In genomic region chr10:17316488-17317170, GRCh38 we compare ENCODE assay signal across 15 cellular contexts.
DNase-seq lines count a peak whose midpoint lies in the region; ATAC-seq and TF ChIP-seq lines count a peak whose summit lies in the region.
"Had no signal": no experiment of that assay in that cellular context is flagged by ENCODE, and none has a peak within 500 bp of the region (broad histone marks: within the 10 kb centered on the region; RNA-seq: fewer than 3 reads in every experiment).

No MANE protein-coding gene starts in this region.

- DNase-seq in activated effector memory CD4-positive, alpha-beta T cell treated with anti-CD3 and anti-CD28 coated beads, Interleukin-2, amount 50 U/mL, for 16 hours, result no peak
- DNase-seq in activated CD4-positive, alpha-beta T cell treated with anti-CD3 and anti-CD28 coated beads, Interleukin-2, amount 50 U/mL, for 1 hour, result no peak
- DNase-seq in lower leg skin (ENCODE audit: low spot score in 2 of 2), result no peak
- DNase-seq: activated CD4-positive, alpha-beta T cell treated with anti-CD3 and anti-CD28 coated beads for 4 hours; brain microvascular endothelial cell; endodermal cell; glutamatergic neuron; naive B cell; stimulated activated CD4-positive, alpha-beta T cell treated with anti-CD3 and anti-CD28 coated beads, Interleukin-2, amount 100 ng/mL, for 48 hours; stimulated activated naive CD4-positive, alpha-beta T cell treated with Interleukin-2 at 50 U/mL for 16 hours had no signal

- intact Hi-C loops in lower leg skin (cut with DNase I; ENCODE audit: low total_unique reads), result no loop called here

- no peak overlapping the region for H3K4me3 ChIP-seq in lower leg skin (ENCODE audit: low read depth, poor library complexity, severe bottlenecking)

- no peak for TF ChIP-seq CTCF in lower leg skin (IDR thresholded peaks at IDR 0.05)

- 78 to 90% methylated on average over 1 of the region's 1 CpG for WGBS in lower leg skin, 2 donors

- TF ChIP-seq POLR2A in lower leg skin (IDR thresholded peaks at IDR 0.05), result no peak

- ATAC-seq in GM18519 (IDR thresholded peaks at IDR 0.05; ENCODE audit: low FRiP score, unreplicated experiment) (peak; percentile 98), GM21381 (IDR thresholded peaks at IDR 0.05; ENCODE audit: unreplicated experiment) (peak; percentile 93), HG02885 (IDR thresholded peaks at IDR 0.05; ENCODE audit: poor library complexity, unreplicated experiment) (peak; percentile 94), HG03457 (IDR thresholded peaks at IDR 0.05; ENCODE audit: unreplicated experiment) (peak; percentile 94), GM19328 (IDR thresholded peaks at IDR 0.05; ENCODE audit: unreplicated experiment) (no peak)
